Comparison of ENCODE assay signal across 15 cellular contexts in genomic region chr3:154571827-154572226, GRCh38.
DNase-seq lines count a peak whose midpoint lies in the region; ATAC-seq and TF ChIP-seq lines count a peak whose summit lies in the region.
"Had no signal": no experiment of that assay in that cellular context is flagged by ENCODE, and none has a peak within 500 bp of the region (broad histone marks: within the 10 kb centered on the region; RNA-seq: fewer than 3 reads in every experiment).

No MANE protein-coding gene starts in this region.

- intact Hi-C loops in A673 (cut with micrococcal nuclease; ENCODE audit: unreplicated experiment): no loop called here
- intact Hi-C loops in lower leg skin (cut with DNase I; ENCODE audit: low total_unique reads): no loop called here

- H3K27me3 ChIP-seq in A673 (replicated peaks; ENCODE audit: insufficient read depth, low read depth, low read length, poor library complexity): no peaks in the 10 kb centered on the region

- POLR2A ChIA-PET in A673 (lab: Charles Lee; ENCODE audit: low non-redundant PET): no interaction called here

- H3K36me3 ChIP-seq in A673 (ENCODE audit: insufficient read depth, low read length, poor library complexity, severe bottlenecking): no peaks in the 10 kb centered on the region

- 62 to 64% methylated on average over 3 of the region's 3 CpGs for WGBS in lower leg skin, 2 donors

- H3K4me3 ChIP-seq in A673 (ENCODE audit: low read depth, low read length, poor library complexity, severe bottlenecking) (no peak overlapping the region), lower leg skin (ENCODE audit: low read depth, poor library complexity, severe bottlenecking) (no peak overlapping the region)

- ATAC-seq in HG02763 (IDR thresholded peaks at IDR 0.05; ENCODE audit: unreplicated experiment): no peak
- ATAC-seq: HepG2 had no signal

- TF ChIP-seq CTCF in A673 (conservative IDR thresholded peaks at IDR 0.05; ENCODE audit: low read depth, low read length): no peak
- no peak for TF ChIP-seq CTCF in lower leg skin (IDR thresholded peaks at IDR 0.05)

- no peaks in the 10 kb centered on the region for H3K9me3 ChIP-seq in A673 (ENCODE audit: low read depth, low read length, poor library complexity, severe bottlenecking)

- TF ChIP-seq POLR2A in lower leg skin (IDR thresholded peaks at IDR 0.05): no peak

- no TSS peak for BruUV-seq in A673 (replicated peaks; lab: Mats Ljungman, UMichigan)

- CTCF ChIA-PET in A673 (lab: Charles Lee): no interaction called here

- H3K27ac ChIP-seq in A673 (ENCODE audit: low read depth, low read length, poor library complexity, severe bottlenecking): no peak overlapping the region

- H3K4me1 ChIP-seq in A673 (ENCODE audit: insufficient read depth, low read length, poor library complexity, severe bottlenecking): no peaks in the 10 kb centered on the region

- DNase-seq in A673 (ENCODE audit: low spot score) (peak; percentile 8), DMS79 treated with DMSO at 0.1 percent for 48 hours (lab: John Stamatoyannopoulos, UW) (peak; percentile 95), SK-MEL-5 (ENCODE audit: low read depth, low spot score) (peak; percentile 71), retina (peak; percentile 43), midbrain (lab: John Stamatoyannopoulos, UW) (no peak), lower leg skin (ENCODE audit: low spot score in 2 of 2) (no peak)
- DNase-seq: 8988T; C1 segment of cervical spinal cord; CD4-positive, alpha-beta T cell; DMS153; GF-D8; HCEC 1CT; HFFc6 had no signal

- in situ Hi-C loops in SK-MEL-5 (cut with HindIII; ENCODE audit: low pct_unique_long_range_greater_than_20kb, low sequenced_read_pairs): no loop called here

Comparison
In these comparisons a context has a peak if more than half of its experiments do, and no peak if none do; other contexts are left out.
1. DNase-seq: peak in A673 (single experiment), DMS79 treated with DMSO at 0.1 percent for 48 hours (single experiment), SK-MEL-5 (single experiment) and retina (single experiment); none in midbrain (single experiment) and lower leg skin (0 of 2).